ENCODE assay signal across 1 cellular context in the genomic region with DNA sequence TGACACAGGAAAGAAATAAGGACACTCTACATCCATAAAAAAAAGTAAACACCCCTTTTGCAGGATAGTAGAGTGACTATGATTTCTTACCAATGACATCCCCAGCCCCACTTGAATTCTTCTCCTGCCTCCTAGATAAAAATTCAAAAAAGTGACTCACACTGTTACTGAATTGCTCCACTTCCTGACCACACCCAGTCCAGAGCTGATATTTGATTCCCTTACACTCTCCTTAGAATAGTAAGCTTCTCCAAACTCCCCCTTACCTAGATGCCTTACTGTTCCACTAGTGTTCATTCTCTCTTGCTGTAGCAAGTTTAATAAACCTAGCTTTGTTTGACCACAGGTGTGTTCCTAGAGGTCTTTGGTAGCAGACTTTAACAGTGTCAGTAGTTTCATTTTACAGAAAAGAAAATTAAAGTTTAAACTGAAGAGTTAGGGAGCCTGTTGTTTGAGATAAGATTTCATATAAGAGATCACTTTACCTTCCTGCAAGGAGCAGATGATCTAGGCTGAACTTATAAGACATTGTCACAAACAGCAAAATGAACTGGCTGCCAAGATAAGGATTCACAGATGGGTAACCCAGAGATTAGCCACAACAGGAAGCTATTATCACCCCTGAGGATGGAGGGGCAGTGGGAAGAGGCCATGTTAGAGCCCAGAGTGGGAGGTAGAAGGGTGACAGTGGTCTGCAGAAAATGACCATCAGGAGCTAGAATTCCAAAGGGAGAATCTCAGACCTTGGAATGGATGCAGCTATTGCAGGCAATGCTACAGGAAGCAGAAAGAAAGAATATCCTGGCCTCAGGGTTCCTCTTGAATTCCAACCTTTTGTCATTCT.
TF ChIP-seq lines count a peak whose summit lies in the region.

No MANE protein-coding gene starts in this region.

TF ChIP-seq in K562, 482 proteins besides CTCF, POLR2A, EP300 and RAD21 (continued from another document and continues in another):
- TF ChIP-seq MEF2A (IDR thresholded peaks at IDR 0.05; ENCODE audit: control insufficient read depth, low read depth, low read length) (no peak; the same call in 1 of the 2 replicates), ZKSCAN1 (IDR thresholded peaks at IDR 0.05; ENCODE audit: low read depth, low read length) (no peak), NELFE (IDR thresholded peaks at IDR 0.05; ENCODE audit: insufficient read depth, insufficient read length) (no peak), ZNF57 (CRISPR knock-in tag; IDR thresholded peaks at IDR 0.05) (no peak), ZNF316 (IDR thresholded peaks at IDR 0.05) (no peak), FOXP1 (CRISPR knock-in tag; IDR thresholded peaks at IDR 0.05) (no peak; the same call in 1 of the 2 replicates), ATF7 (IDR thresholded peaks at IDR 0.05) (peak; percentile 85), HNRNPL (IDR thresholded peaks at IDR 0.05; ENCODE audit: low read depth, low read length) (no peak), NKRF (IDR thresholded peaks at IDR 0.05; ENCODE audit: borderline replicate concordance) (no peak), ZNF609 (CRISPR knock-in tag; IDR thresholded peaks at IDR 0.05; ENCODE audit: borderline replicate concordance) (no peak), SIN3A (IDR thresholded peaks at IDR 0.05; ENCODE audit: borderline replicate concordance in 2 of 2, control insufficient read depth in 1 of 2, low read depth in 2 of 2, low read length in 2 of 2) (no peak), ZNF12 (CRISPR knock-in tag; IDR thresholded peaks at IDR 0.05) (no peak), TEAD1 (CRISPR knock-in tag; IDR thresholded peaks at IDR 0.05) (peak; percentile 10 to 75; a peak in 3 of 4 replicates), PHF8 (IDR thresholded peaks at IDR 0.05; ENCODE audit: borderline replicate concordance, low read length) (no peak), CBX2 (IDR thresholded peaks at IDR 0.05; ENCODE audit: insufficient read depth, low read length, poor library complexity, severe bottlenecking) (no peak), KAT7 (CRISPR knock-in tag; IDR thresholded peaks at IDR 0.05; ENCODE audit: borderline replicate concordance) (no peak), AFF1 (IDR thresholded peaks at IDR 0.05; ENCODE audit: low read depth in 1 of 2, partially characterized antibody in 2 of 2) (peak; percentile 52 to 55), KDM1A (IDR thresholded peaks at IDR 0.05) (peak; percentile 76 to 79), RBM17 (IDR thresholded peaks at IDR 0.05; ENCODE audit: borderline replicate concordance, low read depth, low read length) (no peak), ZFP1 (CRISPR knock-in tag; IDR thresholded peaks at IDR 0.05) (no peak), SMAD2 (IDR thresholded peaks at IDR 0.05; ENCODE audit: low read depth, low read length) (no peak), RFX7 (CRISPR knock-in tag; IDR thresholded peaks at IDR 0.05) (no peak), PHF20 (IDR thresholded peaks at IDR 0.05; ENCODE audit: partially characterized antibody) (no peak), ZNF121 (CRISPR knock-in tag; conservative IDR thresholded peaks at IDR 0.05) (no peak), NR1H2 (CRISPR knock-in tag; IDR thresholded peaks at IDR 0.05) (no peak), RNF2 (IDR thresholded peaks at IDR 0.05) (peak; percentile 94), KDM2B (CRISPR knock-in tag; IDR thresholded peaks at IDR 0.05) (no peak), JUND (IDR thresholded peaks at IDR 0.05; ENCODE audit: borderline replicate concordance, low read depth, low read length) (peak; percentile 97), JUND (tag; IDR thresholded peaks at IDR 0.05; ENCODE audit: borderline replicate concordance, low read depth, low read length) (peak; percentile 97), FUS (optimal IDR thresholded peaks at IDR 0.05; ENCODE audit: low read depth, low read length) (no peak)
- TF ChIP-seq, protein P1, sequence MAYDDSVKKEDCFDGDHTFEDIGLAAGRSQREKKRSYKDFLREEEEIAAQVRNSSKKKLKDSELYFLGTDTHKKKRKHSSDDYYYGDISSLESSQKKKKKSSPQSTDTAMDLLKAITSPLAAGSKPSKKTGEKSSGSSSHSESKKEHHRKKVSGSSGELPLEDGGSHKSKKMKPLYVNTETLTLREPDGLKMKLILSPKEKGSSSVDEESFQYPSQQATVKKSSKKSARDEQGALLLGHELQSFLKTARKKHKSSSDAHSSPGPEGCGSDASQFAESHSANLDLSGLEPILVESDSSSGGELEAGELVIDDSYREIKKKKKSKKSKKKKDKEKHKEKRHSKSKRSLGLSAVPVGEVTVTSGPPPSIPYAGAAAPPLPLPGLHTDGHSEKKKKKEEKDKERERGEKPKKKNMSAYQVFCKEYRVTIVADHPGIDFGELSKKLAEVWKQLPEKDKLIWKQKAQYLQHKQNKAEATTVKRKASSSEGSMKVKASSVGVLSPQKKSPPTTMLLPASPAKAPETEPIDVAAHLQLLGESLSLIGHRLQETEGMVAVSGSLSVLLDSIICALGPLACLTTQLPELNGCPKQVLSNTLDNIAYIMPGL (CRISPR knock-in tag; IDR thresholded peaks at IDR 0.05): no peak
- TF ChIP-seq, protein P2, sequence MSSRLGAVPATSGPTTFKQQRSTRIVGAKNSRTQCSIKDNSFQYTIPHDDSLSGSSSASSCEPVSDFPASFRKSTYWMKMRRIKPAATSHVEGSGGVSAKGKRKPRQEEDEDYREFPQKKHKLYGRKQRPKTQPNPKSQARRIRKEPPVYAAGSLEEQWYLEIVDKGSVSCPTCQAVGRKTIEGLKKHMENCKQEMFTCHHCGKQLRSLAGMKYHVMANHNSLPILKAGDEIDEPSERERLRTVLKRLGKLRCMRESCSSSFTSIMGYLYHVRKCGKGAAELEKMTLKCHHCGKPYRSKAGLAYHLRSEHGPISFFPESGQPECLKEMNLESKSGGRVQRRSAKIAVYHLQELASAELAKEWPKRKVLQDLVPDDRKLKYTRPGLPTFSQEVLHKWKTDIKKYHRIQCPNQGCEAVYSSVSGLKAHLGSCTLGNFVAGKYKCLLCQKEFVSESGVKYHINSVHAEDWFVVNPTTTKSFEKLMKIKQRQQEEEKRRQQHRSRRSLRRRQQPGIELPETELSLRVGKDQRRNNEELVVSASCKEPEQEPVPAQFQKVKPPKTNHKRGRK (tag; IDR thresholded peaks at IDR 0.05): no peak
- TF ChIP-seq, protein P3, sequence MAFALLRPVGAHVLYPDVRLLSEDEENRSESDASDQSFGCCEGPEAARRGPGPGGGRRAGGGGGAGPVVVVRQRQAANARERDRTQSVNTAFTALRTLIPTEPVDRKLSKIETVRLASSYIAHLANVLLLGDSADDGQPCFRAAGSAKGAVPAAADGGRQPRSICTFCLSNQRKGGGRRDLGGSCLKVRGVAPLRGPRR (CRISPR knock-in tag; IDR thresholded peaks at IDR 0.05): no peak
- TF ChIP-seq, protein P4, sequence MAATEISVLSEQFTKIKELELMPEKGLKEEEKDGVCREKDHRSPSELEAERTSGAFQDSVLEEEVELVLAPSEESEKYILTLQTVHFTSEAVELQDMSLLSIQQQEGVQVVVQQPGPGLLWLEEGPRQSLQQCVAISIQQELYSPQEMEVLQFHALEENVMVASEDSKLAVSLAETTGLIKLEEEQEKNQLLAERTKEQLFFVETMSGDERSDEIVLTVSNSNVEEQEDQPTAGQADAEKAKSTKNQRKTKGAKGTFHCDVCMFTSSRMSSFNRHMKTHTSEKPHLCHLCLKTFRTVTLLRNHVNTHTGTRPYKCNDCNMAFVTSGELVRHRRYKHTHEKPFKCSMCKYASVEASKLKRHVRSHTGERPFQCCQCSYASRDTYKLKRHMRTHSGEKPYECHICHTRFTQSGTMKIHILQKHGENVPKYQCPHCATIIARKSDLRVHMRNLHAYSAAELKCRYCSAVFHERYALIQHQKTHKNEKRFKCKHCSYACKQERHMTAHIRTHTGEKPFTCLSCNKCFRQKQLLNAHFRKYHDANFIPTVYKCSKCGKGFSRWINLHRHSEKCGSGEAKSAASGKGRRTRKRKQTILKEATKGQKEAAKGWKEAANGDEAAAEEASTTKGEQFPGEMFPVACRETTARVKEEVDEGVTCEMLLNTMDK (IDR thresholded peaks at IDR 0.05; ENCODE audit: borderline replicate concordance, insufficient read depth, low read depth, low read length, poor library complexity, severe bottlenecking): no peak
- TF ChIP-seq, protein P5, sequence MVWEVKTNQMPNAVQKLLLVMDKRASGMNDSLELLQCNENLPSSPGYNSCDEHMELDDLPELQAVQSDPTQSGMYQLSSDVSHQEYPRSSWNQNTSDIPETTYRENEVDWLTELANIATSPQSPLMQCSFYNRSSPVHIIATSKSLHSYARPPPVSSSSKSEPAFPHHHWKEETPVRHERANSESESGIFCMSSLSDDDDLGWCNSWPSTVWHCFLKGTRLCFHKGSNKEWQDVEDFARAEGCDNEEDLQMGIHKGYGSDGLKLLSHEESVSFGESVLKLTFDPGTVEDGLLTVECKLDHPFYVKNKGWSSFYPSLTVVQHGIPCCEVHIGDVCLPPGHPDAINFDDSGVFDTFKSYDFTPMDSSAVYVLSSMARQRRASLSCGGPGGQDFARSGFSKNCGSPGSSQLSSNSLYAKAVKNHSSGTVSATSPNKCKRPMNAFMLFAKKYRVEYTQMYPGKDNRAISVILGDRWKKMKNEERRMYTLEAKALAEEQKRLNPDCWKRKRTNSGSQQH (CRISPR knock-in tag; IDR thresholded peaks at IDR 0.05): 0 out of 2 replicates have a peak, but pooled peaks have one; percentile 37
